Comparison of ENCODE assay signal across 15 cellular contexts in the genomic region with DNA sequence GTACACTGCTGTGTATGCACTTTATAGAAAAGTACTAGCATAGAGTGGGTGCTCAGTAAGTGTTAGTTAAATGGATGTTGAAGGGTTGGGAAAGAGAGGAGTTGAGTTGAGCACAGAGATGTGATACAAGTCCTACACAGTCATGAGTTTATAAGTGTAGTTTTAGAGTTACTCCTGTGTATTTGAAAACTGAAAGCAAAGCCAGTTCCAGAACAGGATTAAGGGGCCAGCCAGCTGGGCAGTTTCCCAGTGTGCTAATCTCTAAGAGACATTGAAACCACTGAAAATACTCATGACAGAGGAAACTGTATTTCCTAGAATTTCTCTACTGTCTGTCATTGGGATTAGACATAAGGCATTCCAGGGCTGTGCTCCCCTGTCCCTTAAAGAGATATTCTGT.
DNase-seq lines count a peak whose midpoint lies in the region; ATAC-seq and TF ChIP-seq lines count a peak whose summit lies in the region.
"Had no signal": no experiment of that assay in that cellular context is flagged by ENCODE, and none has a peak within 500 bp of the region (broad histone marks: within the 10 kb centered on the region; RNA-seq: fewer than 3 reads in every experiment).

No MANE protein-coding gene starts in this region.

- no peak overlapping the region for H3K4me3 Mint-ChIP-seq in Caco-2 (ENCODE audit: unreplicated experiment)
- H3K4me3 Mint-ChIP-seq: activated B cell treated with CpG ODN at 0.5 μM for 24 hours; activated T-cell treated with anti-CD3 and anti-CD28 coated beads, Interleukin-2, amount 50 U/mL, for 24 hours; natural killer cell treated with Interleukin-12 subunit alpha and Interleukin-12 subunit beta and Interleukin-15 and Interleukin-18, amount 100 ng/mL, for 72 hours had no signal

- peaks cover 47% of the 10 kb centered on the region for H3K9me3 Mint-ChIP-seq in Caco-2 (ENCODE audit: unreplicated experiment)

- peaks cover 12% of the 10 kb centered on the region for H3K9me3 ChIP-seq in lower lobe of right lung
- no peaks in the 10 kb centered on the region for H3K9me3 ChIP-seq in testis
- peaks cover 30% of the 10 kb centered on the region for H3K9me3 ChIP-seq in Caco-2
- H3K9me3 ChIP-seq: tibial artery had no signal

- H3K27me3 ChIP-seq in lower lobe of right lung (ENCODE audit: low read depth) (no peaks in the 10 kb centered on the region), testis (no peaks in the 10 kb centered on the region), Caco-2 (replicated peaks; ENCODE audit: control insufficient read depth, insufficient read depth, low read length) (no peaks in the 10 kb centered on the region)
- H3K27me3 ChIP-seq: tibial artery had no signal

- DNase-seq in MV-4-11 (lab: John Stamatoyannopoulos, UW) (peak; percentile 78), dermis microvascular lymphatic vessel endothelial cell (ENCODE audit: low read depth in 2 of 2) (peak; percentile 3 to 26), lower lobe of right lung (peak; percentile 47), testis (peak; percentile 62), GM19240 (ENCODE audit: insufficient read length, low spot score) (no peak), T1000 (lab: John Stamatoyannopoulos, UW) (no peak), NCI-H1436 treated with DMSO at 0.1 percent for 48 hours (lab: John Stamatoyannopoulos, UW) (no peak), Caco-2 (no peak)
- DNase-seq: activated B cell treated with CpG ODN at 0.5 μM for 24 hours; activated T-cell treated with anti-CD3 and anti-CD28 coated beads, Interleukin-2, amount 50 U/mL, for 24 hours; DMS53; NCI-H2171 treated with DMSO at 0.1 percent for 48 hours; stimulated activated CD4-positive, alpha-beta T cell treated with anti-CD3 and anti-CD28 coated beads, Interleukin-4, amount 100 ng/mL, for 4 hours had no signal

- H3K27ac Mint-ChIP-seq in Caco-2 (ENCODE audit: unreplicated experiment) = no peak overlapping the region
- H3K27ac Mint-ChIP-seq: activated B cell treated with CpG ODN at 0.5 μM for 24 hours; activated T-cell treated with anti-CD3 and anti-CD28 coated beads, Interleukin-2, amount 50 U/mL, for 24 hours; natural killer cell treated with Interleukin-12 subunit alpha and Interleukin-12 subunit beta and Interleukin-15 and Interleukin-18, amount 100 ng/mL, for 72 hours had no signal

- H3K27me3 Mint-ChIP-seq in Caco-2 (ENCODE audit: insufficient read depth, unreplicated experiment) = no peaks in the 10 kb centered on the region
- H3K27me3 Mint-ChIP-seq: activated B cell treated with CpG ODN at 0.5 μM for 24 hours; activated T-cell treated with anti-CD3 and anti-CD28 coated beads, Interleukin-2, amount 50 U/mL, for 24 hours; natural killer cell treated with Interleukin-12 subunit alpha and Interleukin-12 subunit beta and Interleukin-15 and Interleukin-18, amount 100 ng/mL, for 72 hours had no signal

- H3K27ac ChIP-seq in lower lobe of right lung = no peak overlapping the region
- no peak overlapping the region for H3K27ac ChIP-seq in testis
- H3K27ac ChIP-seq: tibial artery had no signal

- H3K4me1 ChIP-seq in lower lobe of right lung (peaks cover 11% of the 10 kb centered on the region), testis (no peaks in the 10 kb centered on the region), Caco-2 (no peaks in the 10 kb centered on the region)

- ATAC-seq in lower lobe of right lung = peak; percentile 78 to 89
- ATAC-seq: natural killer cell treated with Interleukin-12 subunit alpha and Interleukin-12 subunit beta and Interleukin-15 and Interleukin-18, amount 100 ng/mL, for 72 hours had no signal

- peaks cover 39% of the 10 kb centered on the region for H3K36me3 Mint-ChIP-seq in Caco-2 (ENCODE audit: insufficient read depth, unreplicated experiment)

- intact Hi-C loops in lower lobe of right lung (cut with DNase I) = no loop called here
- intact Hi-C loops in testis (cut with DNase I; ENCODE audit: low total_unique reads) = no loop called here
- intact Hi-C loops in Caco-2 (cut with micrococcal nuclease; ENCODE audit: unreplicated experiment) = no loop called here

- H3K4me3 ChIP-seq in lower lobe of right lung (no peak overlapping the region), testis (no peak overlapping the region), Caco-2 (ENCODE audit: low read depth, low read length) (no peak overlapping the region)
- H3K4me3 ChIP-seq: tibial artery had no signal

- BruUV-seq in Caco-2 (replicated peaks; lab: Mats Ljungman, UMichigan) = no TSS peak

- TF ChIP-seq CTCF in lower lobe of right lung (IDR thresholded peaks at IDR 0.05) (no peak), testis (IDR thresholded peaks at IDR 0.05) (no peak), Caco-2 (IDR thresholded peaks at IDR 0.05; ENCODE audit: insufficient read depth in 1 of 2, low read depth in 1 of 2, low read length in 1 of 2, severe bottlenecking in 1 of 2, unreplicated experiment in 1 of 2) (no peak)

- CTCF ChIA-PET in Caco-2 (lab: Charles Lee) = no interaction called here

- POLR2A ChIA-PET in Caco-2 (lab: Charles Lee) = no interaction called here

- no peaks in the 10 kb centered on the region for H3K36me3 ChIP-seq in lower lobe of right lung
- H3K36me3 ChIP-seq in testis (ENCODE audit: low read depth, missing control alignments) = no peaks in the 10 kb centered on the region
- H3K36me3 ChIP-seq in Caco-2 (ENCODE audit: control insufficient read depth, insufficient read depth, low read length) = peaks cover 5% of the 10 kb centered on the region; the same call in 1 of the 2 replicates

- TF ChIP-seq POLR2A in testis (IDR thresholded peaks at IDR 0.05) = no peak

- no peaks in the 10 kb centered on the region for H3K4me1 Mint-ChIP-seq in Caco-2 (ENCODE audit: low read depth, unreplicated experiment)
- H3K4me1 Mint-ChIP-seq: activated B cell treated with CpG ODN at 0.5 μM for 24 hours had no signal

Comparison
In these comparisons a context has a peak if more than half of its experiments do, and no peak if none do; other contexts are left out.
1. DNase-seq: peak in MV-4-11 (single experiment), dermis microvascular lymphatic vessel endothelial cell (2 of 2), lower lobe of right lung (single experiment) and testis (single experiment); none in GM19240 (single experiment), T1000 (single experiment), NCI-H1436 treated with DMSO at 0.1 percent for 48 hours (single experiment) and Caco-2 (0 of 2).